Comparison of ENCODE assay signal across 24 cellular contexts in genomic region chr9:5632540-5632939, GRCh38. TPM values are rescaled to one million over a fixed set of nuclear protein-coding genes. Genes with fewer than 3 reads are reported as not detected.
DNase-seq lines count a peak whose midpoint lies in the region; ATAC-seq and TF ChIP-seq lines count a peak whose summit lies in the region.
"Had no signal": no experiment of that assay in that cellular context is flagged by ENCODE, and none has a peak within 500 bp of the region (broad histone marks: within the 10 kb centered on the region; RNA-seq: fewer than 3 reads in every experiment).

No MANE protein-coding gene starts in this region.

- H3K4me2 ChIP-seq in mammary epithelial cell (ENCODE audit: insufficient read depth, low read depth, low read length) (peak overlapping the region; percentile 44), smooth muscle cell (peak overlapping the region; percentile 96)

- TF ChIP-seq CTCF in NB4 (IDR thresholded peaks at IDR 0.05; ENCODE audit: low read depth, low read length) = no peak
- TF ChIP-seq CTCF in mammary epithelial cell (conservative IDR thresholded peaks at IDR 0.05 in 1 of 2, IDR thresholded peaks at IDR 0.05 in 1 of 2; ENCODE audit: extremely low read depth in 1 of 2, insufficient read depth in 1 of 2, low read depth in 1 of 2, low read length in 2 of 2) = no peak
- TF ChIP-seq CTCF in smooth muscle cell (IDR thresholded peaks at IDR 0.05; ENCODE audit: borderline replicate concordance, insufficient read depth, poor library complexity, severe bottlenecking) = no peak
- TF ChIP-seq CTCF in CD8-positive, alpha-beta T cell (IDR thresholded peaks at IDR 0.05) = no peak
- no peak for TF ChIP-seq CTCF in GM13977 (IDR thresholded peaks at IDR 0.05; ENCODE audit: extremely low read depth, insufficient read depth, missing control alignments)

- no peaks in the 10 kb centered on the region for H3F3A ChIP-seq in smooth muscle cell (ENCODE audit: low read depth)

- H3K4me3 ChIP-seq in NB4 (ENCODE audit: low read depth, low read length) (peak overlapping the region; percentile 29), mammary epithelial cell (replicated peaks in 1 of 3; ENCODE audit: insufficient read depth in 1 of 3, low read depth in 2 of 3, low read length in 3 of 3) (no peak overlapping the region), smooth muscle cell (no peak overlapping the region)
- H3K4me3 ChIP-seq in CD8-positive, alpha-beta T cell (ENCODE audit: low read depth, low read length) = no peak overlapping the region
- H3K4me3 ChIP-seq: cardiac muscle cell, HAP-1, lower lobe of right lung had no signal

- no peak for DNase-seq in activated T-cell treated with anti-CD3 and anti-CD28 coated beads, Interleukin-2, amount 50 U/mL, for 72 hours
- DNase-seq in activated T-cell treated with anti-CD3 and anti-CD28 coated beads, Interleukin-2, amount 50 U/mL, for 1 hour = no peak
- DNase-seq in NB4 (ENCODE audit: low read depth) = no peak
- DNase-seq in mammary epithelial cell = no peak
- no peak for DNase-seq in smooth muscle cell (lab: John Stamatoyannopoulos, UW; ENCODE audit: unreplicated experiment)
- no peak for DNase-seq in CD8-positive, alpha-beta T cell
- DNase-seq in GM13977 (ENCODE audit: low spot score) = no peak
- DNase-seq: activated CD4-positive, alpha-beta T cell treated with anti-CD3 and anti-CD28 coated beads, Interleukin-2, amount 50 U/mL, for 4 hours; activated CD8-positive, alpha-beta memory T cell treated with anti-CD3 and anti-CD28 coated beads, Interleukin-2, amount 50 U/mL, for 48 hours; activated gamma-delta T cell; C1 segment of cervical spinal cord; dermis blood vessel endothelial cell; GDM1; hypothalamus; islet precursor cell; lower lobe of right lung; NCI-H1105 treated with DMSO at 0.1 percent for 48 hours; NCI-H524; SHP77 treated with DMSO at 0.1 percent for 48 hours; stimulated activated CD8-positive, alpha-beta memory T cell treated with anti-CD3 and anti-CD28 coated beads, Interleukin-4, amount 100 ng/mL, for 48 hours; T-helper 17 cell had no signal

- H4K20me1 ChIP-seq in mammary epithelial cell (ENCODE audit: insufficient read depth, low read length) (no peaks in the 10 kb centered on the region), smooth muscle cell (ENCODE audit: low read depth) (peaks cover 59% of the 10 kb centered on the region)

- H3K27me3 ChIP-seq in mammary epithelial cell (ENCODE audit: insufficient read depth, low read length) (no peaks in the 10 kb centered on the region), smooth muscle cell (ENCODE audit: low read depth) (no peaks in the 10 kb centered on the region)
- no peaks in the 10 kb centered on the region for H3K27me3 ChIP-seq in CD8-positive, alpha-beta T cell (ENCODE audit: insufficient read depth, low read length)
- H3K27me3 ChIP-seq: cardiac muscle cell had no signal

- peak overlapping the region; percentile 40 for H3K27ac ChIP-seq in mammary epithelial cell (ENCODE audit: insufficient read depth, low read depth, low read length)
- no peak overlapping the region for H3K27ac ChIP-seq in smooth muscle cell (ENCODE audit: low read depth)
- H3K27ac ChIP-seq in CD8-positive, alpha-beta T cell (ENCODE audit: low read depth, low read length) = no peak overlapping the region
- H3K27ac ChIP-seq: cardiac muscle cell, lower lobe of right lung had no signal

- intact Hi-C loops in mammary epithelial cell (cut with micrococcal nuclease) = no loop called here
- intact Hi-C loops in CD8-positive, alpha-beta T cell (cut with DNase I, micrococcal nuclease) = loop anchor here (5.0 kb wide), 6 partner anchors 35 to 955 kb away; partner anchors contain the start of genes CDC37L1 (in 1 of the 2) and RCL1 (in 1 of the 2)

- peaks cover 37% of the 10 kb centered on the region for H3K4me1 Mint-ChIP-seq in activated T-cell treated with anti-CD3 and anti-CD28 coated beads, Interleukin-2, amount 50 U/mL, for 72 hours (ENCODE audit: low read depth)
- peaks cover 53% of the 10 kb centered on the region for H3K4me1 Mint-ChIP-seq in CD8-positive, alpha-beta T cell (ENCODE audit: low read depth)

- H3K36me3 ChIP-seq in mammary epithelial cell (ENCODE audit: insufficient read depth, low read length) (no peaks in the 10 kb centered on the region), smooth muscle cell (ENCODE audit: low read depth) (no peaks in the 10 kb centered on the region)
- H3K36me3 ChIP-seq in CD8-positive, alpha-beta T cell (ENCODE audit: insufficient read depth, low read length) = no peaks in the 10 kb centered on the region
- H3K36me3 ChIP-seq: cardiac muscle cell, HAP-1, lower lobe of right lung had no signal

- TF ChIP-seq POLR2A in NB4 (IDR thresholded peaks at IDR 0.05; ENCODE audit: extremely low read depth, insufficient read length) = no peak

- H3K9me3 Mint-ChIP-seq in activated T-cell treated with anti-CD3 and anti-CD28 coated beads, Interleukin-2, amount 50 U/mL, for 72 hours = peaks cover 8 to 11% of the 10 kb centered on the region in 2 donors
- peaks cover 8% of the 10 kb centered on the region for H3K9me3 Mint-ChIP-seq in CD8-positive, alpha-beta T cell

- POLR2A ChIA-PET in CD8-positive, alpha-beta T cell (lab: Charles Lee) = no interaction called here

- H3K36me3 Mint-ChIP-seq in activated T-cell treated with anti-CD3 and anti-CD28 coated beads, Interleukin-2, amount 50 U/mL, for 72 hours (ENCODE audit: insufficient read depth in 2 of 2) = peaks cover 22% of the 10 kb centered on the region in 2 donors
- peaks cover 22% of the 10 kb centered on the region for H3K36me3 Mint-ChIP-seq in CD8-positive, alpha-beta T cell

- H3K79me2 ChIP-seq in mammary epithelial cell (ENCODE audit: insufficient read depth, low read length) (peaks cover 95% of the 10 kb centered on the region), smooth muscle cell (ENCODE audit: low read depth) (peaks cover 86% of the 10 kb centered on the region)

- CTCF ChIA-PET in mammary epithelial cell (lab: Charles Lee; ENCODE audit: low non-redundant PET) = no interaction called here
- CTCF ChIA-PET in CD8-positive, alpha-beta T cell (lab: Charles Lee) = no interaction called here

- BruUV-seq in mammary epithelial cell (replicated peaks; lab: Mats Ljungman, UMichigan) = no TSS peak

- dilution Hi-C loops in mammary epithelial cell (cut with HindIII; ENCODE audit: low sequenced_read_pairs) = no loop called here

- H3K4me3 Mint-ChIP-seq in activated T-cell treated with anti-CD3 and anti-CD28 coated beads, Interleukin-2, amount 50 U/mL, for 72 hours = peak overlapping the region; percentile 17 to 60
- no peak overlapping the region for H3K4me3 Mint-ChIP-seq in CD8-positive, alpha-beta T cell

- ATAC-seq in activated T-cell treated with anti-CD3 and anti-CD28 coated beads, Interleukin-2, amount 50 U/mL, for 72 hours (replicated peaks in 1 of 2) = no peak
- no peak for ATAC-seq in CD8-positive, alpha-beta T cell
- ATAC-seq in GM19035 (IDR thresholded peaks at IDR 0.05; ENCODE audit: unreplicated experiment) = no peak
- ATAC-seq: lower lobe of right lung, T-helper 17 cell had no signal

- H3K4me1 ChIP-seq in mammary epithelial cell (ENCODE audit: insufficient read depth, low read length) = peaks cover 15% of the 10 kb centered on the region
- H3K4me1 ChIP-seq in smooth muscle cell (ENCODE audit: low read depth) = peaks cover 19% of the 10 kb centered on the region
- peaks cover 17% of the 10 kb centered on the region for H3K4me1 ChIP-seq in CD8-positive, alpha-beta T cell (ENCODE audit: insufficient read depth, low read length)

- H2AFZ ChIP-seq in mammary epithelial cell (ENCODE audit: low read depth, low read length) = no peak overlapping the region
- no peak overlapping the region for H2AFZ ChIP-seq in smooth muscle cell (ENCODE audit: low read depth)

- no peak overlapping the region for H3K9ac ChIP-seq in mammary epithelial cell (ENCODE audit: insufficient read depth, low read length)
- no peak overlapping the region for H3K9ac ChIP-seq in smooth muscle cell (ENCODE audit: low read depth)

- in situ Hi-C loops in mammary epithelial cell (cut with MboI; ENCODE audit: low sequenced_read_pairs in 2 of 2) = no loop called here
- in situ Hi-C loops in GM13977 (cut with MboI; ENCODE audit: low pct_unique_long_range_greater_than_20kb, low sequenced_read_pairs, unreplicated experiment) = no loop called here

- no peaks in the 10 kb centered on the region for H3K27me3 Mint-ChIP-seq in activated T-cell treated with anti-CD3 and anti-CD28 coated beads, Interleukin-2, amount 50 U/mL, for 72 hours (ENCODE audit: low read depth)
- H3K27me3 Mint-ChIP-seq in CD8-positive, alpha-beta T cell (ENCODE audit: low read depth) = no peaks in the 10 kb centered on the region
- H3K27me3 Mint-ChIP-seq: T-helper 17 cell had no signal

- H3K9me3 ChIP-seq in mammary epithelial cell (replicated peaks; ENCODE audit: insufficient read depth, low read length) (peaks cover under 1% of the 10 kb centered on the region), smooth muscle cell (replicated peaks; ENCODE audit: low read depth) (no peaks in the 10 kb centered on the region)
- no peaks in the 10 kb centered on the region for H3K9me3 ChIP-seq in CD8-positive, alpha-beta T cell (ENCODE audit: low read length)

- H3K27ac Mint-ChIP-seq in activated T-cell treated with anti-CD3 and anti-CD28 coated beads, Interleukin-2, amount 50 U/mL, for 72 hours = peak overlapping the region; percentile 9
- no peak overlapping the region for H3K27ac Mint-ChIP-seq in CD8-positive, alpha-beta T cell
- H3K27ac Mint-ChIP-seq: T-helper 17 cell had no signal

- WGBS in mammary epithelial cell (ENCODE audit: low coverage, missing lambda C conversion rate) = 93% methylated on average over 3 of the region's 3 CpGs
- 94% methylated on average over 3 of the region's 3 CpGs for WGBS in smooth muscle cell (ENCODE audit: low lambda C conversion rate)

RNA-seq across cellular contexts. Expression of gene RIC1, which starts 3.6 kb away (rescaled TPM):
- 10 to 100 TPM; 22.0 to 25.9 TPM for total RNA-seq in activated T-cell treated with anti-CD3 and anti-CD28 coated beads, Interleukin-2, amount 50 U/mL, for 72 hours
- total RNA-seq in mammary epithelial cell (10 to 100 TPM; 23.0 to 46.3 TPM), smooth muscle cell (52.4 and 54.0 TPM in 2 replicates)
- polyA plus RNA-seq in mammary epithelial cell (13.7 TPM), smooth muscle cell (9.9 and 11.1 TPM in 2 replicates)
- 46.6 TPM for polyA minus RNA-seq in mammary epithelial cell
- total RNA-seq in CD8-positive, alpha-beta T cell = 10 to 100 TPM; 17.0 to 17.4 TPM
